2 cellular contexts compared by ENCODE assay signal in the genomic region with DNA sequence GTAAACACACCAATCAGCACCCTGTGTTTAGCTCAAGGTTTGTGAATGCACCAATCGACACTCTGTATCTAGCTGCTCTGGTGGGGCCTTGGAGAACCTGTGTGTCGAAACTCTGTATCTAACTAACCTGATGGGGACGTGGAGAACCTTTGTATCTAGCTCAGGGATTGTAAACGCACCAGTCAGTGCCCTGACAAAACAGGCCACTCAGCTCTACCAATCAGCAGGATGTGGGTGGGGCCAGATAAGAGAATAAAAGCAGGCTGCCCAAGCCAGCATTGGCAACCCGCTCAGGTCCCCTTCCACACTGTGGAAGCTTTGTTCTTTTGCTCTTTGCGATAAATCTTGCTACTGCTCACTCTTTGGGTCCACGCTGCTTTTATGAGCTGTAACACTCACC.
A peak's percentile ranks its signal among the peaks of the same experiment; 100 is the strongest.
TF ChIP-seq lines count a peak whose summit lies in the region.

No MANE protein-coding gene starts in this region.

TF ChIP-seq in WTC11, 78 proteins besides CTCF, POLR2A, EP300 and RAD21:
- TF ChIP-seq NFYB (CRISPR knock-in tag; conservative IDR thresholded peaks at IDR 0.05; ENCODE audit: low read depth), result peak; percentile 31; the same call in 1 of the 2 replicates

TF ChIP-seq in HepG2, 621 proteins besides CTCF, POLR2A, EP300 and RAD21:
- TF ChIP-seq NFYC (CRISPR knock-in tag; IDR thresholded peaks at IDR 0.05) (peak; percentile 56), NFYB (CRISPR knock-in tag; IDR thresholded peaks at IDR 0.05) (peak; percentile 64)
